ENCODE assay signal across 2 cellular contexts in genomic region chr19:1651548-1652394, GRCh38.
TF ChIP-seq lines count a peak whose summit lies in the region.

No MANE protein-coding gene starts in this region.

TF ChIP-seq in SK-N-SH, 30 proteins besides CTCF, POLR2A, EP300 and RAD21:
- TF ChIP-seq MAX (IDR thresholded peaks at IDR 0.05; ENCODE audit: low read depth) (no peak), USF1 (IDR thresholded peaks at IDR 0.05; ENCODE audit: borderline replicate concordance, low read depth) (no peak)

TF ChIP-seq in GM12878, 131 proteins besides CTCF, POLR2A, EP300 and RAD21:
- no peak for TF ChIP-seq ZBTB4 (CRISPR knock-in tag; IDR thresholded peaks at IDR 0.05)
- no peak for TF ChIP-seq PAX5 (IDR thresholded peaks at IDR 0.05; ENCODE audit: borderline replicate concordance, low read depth, low read length)
- TF ChIP-seq REST (IDR thresholded peaks at IDR 0.05; ENCODE audit: low read depth, low read length): no peak
- TF ChIP-seq CBX5 (IDR thresholded peaks at IDR 0.05; ENCODE audit: low read depth): no peak
- no peak for TF ChIP-seq ZNF622 (IDR thresholded peaks at IDR 0.05)
- TF ChIP-seq SRF (IDR thresholded peaks at IDR 0.05; ENCODE audit: low read depth in 2 of 2, low read length in 2 of 2): no peak
- TF ChIP-seq CEBPB (IDR thresholded peaks at IDR 0.05; ENCODE audit: borderline replicate concordance in 1 of 2, low read depth in 2 of 2, low read length in 2 of 2): no peak
- peak; percentile 51; the same call in 1 of the 2 replicates for TF ChIP-seq GATAD2B (conservative IDR thresholded peaks at IDR 0.05; ENCODE audit: low read depth)
- TF ChIP-seq ZNF687 (IDR thresholded peaks at IDR 0.05): no peak
- TF ChIP-seq POU2F2 (IDR thresholded peaks at IDR 0.05; ENCODE audit: borderline replicate concordance, low read depth, low read length): no peak
- TF ChIP-seq IKZF2 (IDR thresholded peaks at IDR 0.05): no peak
- no peak for TF ChIP-seq SUZ12 (IDR thresholded peaks at IDR 0.05; ENCODE audit: unreplicated experiment)
- TF ChIP-seq PKNOX1 (IDR thresholded peaks at IDR 0.05): no peak
- TF ChIP-seq E4F1 (IDR thresholded peaks at IDR 0.05; ENCODE audit: borderline replicate concordance, partially characterized antibody): no peak
- TF ChIP-seq IRF4 (IDR thresholded peaks at IDR 0.05; ENCODE audit: low read depth, low read length): no peak
- TF ChIP-seq SMAD1 (IDR thresholded peaks at IDR 0.05; ENCODE audit: low read depth, partially characterized antibody): no peak
- no peak for TF ChIP-seq NBN (IDR thresholded peaks at IDR 0.05)
- TF ChIP-seq CHD1 (IDR thresholded peaks at IDR 0.05; ENCODE audit: low read depth, low read length): no peak
- TF ChIP-seq BRCA1 (IDR thresholded peaks at IDR 0.05; ENCODE audit: low read depth, low read length): no peak
- no peak for TF ChIP-seq ZNF24 (IDR thresholded peaks at IDR 0.05)
- TF ChIP-seq ZBTB40 (IDR thresholded peaks at IDR 0.05; ENCODE audit: borderline replicate concordance): no peak
- TF ChIP-seq IKZF1 (conservative IDR thresholded peaks at IDR 0.05): peak; percentile 59; the same call in 1 of the 2 replicates
- no peak for TF ChIP-seq CBX3 (IDR thresholded peaks at IDR 0.05; ENCODE audit: borderline replicate concordance, low read depth)
- TF ChIP-seq TAF1 (IDR thresholded peaks at IDR 0.05; ENCODE audit: borderline replicate concordance, low read depth, low read length): no peak
- TF ChIP-seq EGR1 (IDR thresholded peaks at IDR 0.05; ENCODE audit: borderline replicate concordance in 1 of 2, low read depth in 2 of 2, low read length in 2 of 2): peak in 1 of 2 experiments; percentile 33; a peak in 1 of 3 replicates
- TF ChIP-seq RAD51 (IDR thresholded peaks at IDR 0.05): no peak
- TF ChIP-seq MYB (IDR thresholded peaks at IDR 0.05; ENCODE audit: borderline replicate concordance, low read depth, low read length): no peak
- TF ChIP-seq POLR2AphosphoS5 (IDR thresholded peaks at IDR 0.05; ENCODE audit: low read length): 0 out of 2 replicates have a peak, but pooled peaks have one; percentile 38
- no peak for TF ChIP-seq WRNIP1 (IDR thresholded peaks at IDR 0.05; ENCODE audit: borderline replicate concordance, low read depth, low read length)
- TF ChIP-seq ETV6 (conservative IDR thresholded peaks at IDR 0.05 in 1 of 2, IDR thresholded peaks at IDR 0.05 in 1 of 2; ENCODE audit: borderline replicate concordance in 1 of 2, low read depth in 1 of 2): no peak
- TF ChIP-seq BHLHE40 (IDR thresholded peaks at IDR 0.05; ENCODE audit: borderline replicate concordance in 1 of 2, low read depth in 2 of 2, low read length in 1 of 2): peak in 1 of 2 experiments; percentile 41; a peak in 2 of 4 replicates
- TF ChIP-seq HDAC2 (IDR thresholded peaks at IDR 0.05): no peak
- no peak for TF ChIP-seq ZNF207 (IDR thresholded peaks at IDR 0.05; ENCODE audit: borderline replicate concordance)
- TF ChIP-seq SMAD5 (IDR thresholded peaks at IDR 0.05; ENCODE audit: low read depth): no peak
- 0 out of 2 replicates have a peak, but pooled peaks have one; percentile 33 for TF ChIP-seq DPF2 (IDR thresholded peaks at IDR 0.05)
- TF ChIP-seq RUNX3 (IDR thresholded peaks at IDR 0.05; ENCODE audit: low read length): no peak
TF ChIP-seq in GM12878: peak in this region for 6.
